29 cellular contexts compared by ENCODE assay signal in genomic region chr5:79793304-79793703, GRCh38.
"Had no signal": no experiment of that assay in that cellular context is flagged by ENCODE, and none has a peak within 500 bp of the region (broad histone marks: within the 10 kb centered on the region; RNA-seq: fewer than 3 reads in every experiment).

No MANE protein-coding gene starts in this region.

- H3K36me3 Mint-ChIP-seq: activated naive CD4-positive, alpha-beta T cell treated with anti-CD3 and anti-CD28 coated beads, Interleukin-2, amount 50 U/mL, for 24 hours; brain had no signal

- H3K27ac ChIP-seq: coronary artery, dorsolateral prefrontal cortex, gastroesophageal sphincter, pancreas, prostate gland, spleen, testis, uterus, WERI-Rb-1 had no signal

- H3K9me3 Mint-ChIP-seq: activated naive CD4-positive, alpha-beta T cell treated with anti-CD3 and anti-CD28 coated beads, Interleukin-2, amount 50 U/mL, for 24 hours; activated T-cell treated with anti-CD3 and anti-CD28 coated beads, Interleukin-2, amount 50 U/mL, for 4 hours; activated T-helper 2 cell treated with anti-CD3 and anti-CD28 coated beads, Interferon-gamma antibody, Interleukin-2, Interleukin-4, amounts not matched to agents 10 μg/mL and 5 μg/mL and 100 μg/mL, durations not matched to agents 14 hours and 24 hours and 36 hours had no signal

- H3K9me3 ChIP-seq: gastroesophageal sphincter, mucosa of descending colon, pancreas, prostate gland, right atrium auricular region, testis, uterus had no signal

- H3K36me3 ChIP-seq: pancreas, prostate gland, spleen, uterus, WERI-Rb-1 had no signal

- H3K4me1 ChIP-seq: pancreas, prostate gland, spleen, testis, uterus had no signal

- H3K4me1 Mint-ChIP-seq: activated CD4-positive, alpha-beta memory T cell treated with anti-CD3 and anti-CD28 coated beads, Interleukin-2, amount 10 ng/mL, durations not matched to agents 7 days and 5 days; activated naive CD4-positive, alpha-beta T cell treated with anti-CD3 and anti-CD28 coated beads, Interleukin-2, amount 50 U/mL, for 24 hours; nephron progenitor cell had no signal

- ATAC-seq: activated CD4-positive, CD25-positive, alpha-beta regulatory T cell treated with anti-CD3 and anti-CD28 coated beads, Interleukin-2, amount 50 U/mL, for 24 hours; activated T-cell treated with anti-CD3 and anti-CD28 coated beads, Interleukin-2, amount 50 U/mL, for 4 hours; gastroesophageal sphincter; mucosa of descending colon; stimulated activated naive CD8-positive, alpha-beta T cell treated with anti-CD3 and anti-CD28 coated beads, Interleukin-15, Interleukin-2, amounts not matched to agents 100 U/mL and 50 U/mL, for 24 hours had no signal

- H3K27me3 ChIP-seq: cardiac muscle cell, dorsolateral prefrontal cortex, gastroesophageal sphincter, pancreas, right atrium auricular region, spleen, testis, uterus had no signal

- H3K4me3 ChIP-seq: cardiac muscle cell, coronary artery, dorsolateral prefrontal cortex, gastroesophageal sphincter, mucosa of descending colon, pancreas, prostate gland, right atrium auricular region, spleen, testis, uterus had no signal

- H3K4me3 Mint-ChIP-seq: activated CD4-positive, alpha-beta memory T cell treated with anti-CD3 and anti-CD28 coated beads, Interleukin-2, amount 10 ng/mL, durations not matched to agents 7 days and 5 days; activated naive CD4-positive, alpha-beta T cell treated with anti-CD3 and anti-CD28 coated beads, Interleukin-2, amount 50 U/mL, for 24 hours; activated T-cell treated with anti-CD3 and anti-CD28 coated beads, Interleukin-2, amount 50 U/mL, for 4 hours; brain; nephron progenitor cell had no signal

- H3K27ac Mint-ChIP-seq: activated CD4-positive, alpha-beta memory T cell treated with anti-CD3 and anti-CD28 coated beads, Interleukin-2, amount 10 ng/mL, durations not matched to agents 7 days and 5 days; activated naive CD4-positive, alpha-beta T cell treated with anti-CD3 and anti-CD28 coated beads, Interleukin-2, amount 50 U/mL, for 24 hours; activated T-helper 2 cell treated with anti-CD3 and anti-CD28 coated beads, Interferon-gamma antibody, Interleukin-2, Interleukin-4, amounts not matched to agents 10 μg/mL and 5 μg/mL and 100 μg/mL, durations not matched to agents 14 hours and 24 hours and 36 hours; nephron progenitor cell had no signal

- DNase-seq: activated CD4-positive, alpha-beta memory T cell treated with anti-CD3 and anti-CD28 coated beads, Interleukin-2, amount 10 ng/mL, durations not matched to agents 7 days and 5 days; activated CD4-positive, alpha-beta T cell treated with anti-CD3 and anti-CD28 coated beads for 48 hours; activated T-cell treated with anti-CD3 and anti-CD28 coated beads, Interleukin-2, amount 50 U/mL, for 4 hours; anterior cingulate cortex; cerebellar nuclear complex; dorsolateral prefrontal cortex; effector memory CD4-positive, alpha-beta T cell; head of caudate nucleus; hippocampal formation; mucosa of descending colon; nephron progenitor cell; pancreas; spleen; stimulated activated CD4-positive, alpha-beta T cell treated with anti-CD3 and anti-CD28 coated beads, Interleukin-2, amount 100 ng/mL, for 48 hours; stimulated activated naive CD8-positive, alpha-beta T cell treated with anti-CD3 and anti-CD28 coated beads, Interleukin-15, Interleukin-2, amounts not matched to agents 100 U/mL and 50 U/mL, for 24 hours; T-helper 1 cell; testis; trophoblast cell; uterus; WERI-Rb-1 had no signal
